ENCODE assay signal across 12 cellular contexts in the genomic region with DNA sequence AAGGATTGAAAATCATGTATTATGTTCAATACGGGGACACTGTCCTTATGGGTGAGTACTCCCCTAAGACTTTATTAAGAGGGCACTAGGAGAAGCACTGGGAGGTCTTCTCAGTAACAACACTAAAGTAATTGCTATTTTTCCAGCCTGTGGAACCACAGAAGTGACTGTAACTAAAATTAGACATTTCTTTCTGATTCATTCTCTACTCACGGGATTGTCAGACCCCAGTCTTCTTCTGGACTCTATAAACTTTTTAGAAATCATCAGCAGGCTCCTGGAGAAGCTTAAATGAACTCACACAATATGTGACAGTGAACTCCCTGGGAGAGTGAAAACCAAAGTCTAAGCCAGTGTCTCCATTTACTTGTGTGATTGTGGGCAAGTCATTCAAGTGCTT. TPM values are rescaled to one million over a fixed set of nuclear protein-coding genes. Genes with fewer than 3 reads are reported as not detected.
DNase-seq lines count a peak whose midpoint lies in the region; ATAC-seq and TF ChIP-seq lines count a peak whose summit lies in the region.
"Had no signal": no experiment of that assay in that cellular context is flagged by ENCODE, and none has a peak within 500 bp of the region (broad histone marks: within the 10 kb centered on the region; RNA-seq: fewer than 3 reads in every experiment).

No MANE protein-coding gene starts in this region.

- H3K4me1 ChIP-seq in OCI-LY3 (ENCODE audit: low read length) (peaks cover 35% of the 10 kb centered on the region), smooth muscle cell (ENCODE audit: low read depth) (no peaks in the 10 kb centered on the region)

- H3K9ac ChIP-seq in OCI-LY3 (ENCODE audit: low read length) (peak overlapping the region; percentile 39; the same call in 1 of the 2 replicates), smooth muscle cell (ENCODE audit: low read depth) (no peak overlapping the region)

- peak overlapping the region; percentile 85 for H3K4me2 ChIP-seq in OCI-LY3 (ENCODE audit: low read length)
- peak overlapping the region; percentile 41 for H3K4me2 ChIP-seq in smooth muscle cell

- WGBS in smooth muscle cell (ENCODE audit: low lambda C conversion rate) = 40% methylated on average over 2 of the region's 2 CpGs

- no peaks in the 10 kb centered on the region for H3K36me3 ChIP-seq in OCI-LY3 (replicated peaks; ENCODE audit: low read depth, low read length)
- no peaks in the 10 kb centered on the region for H3K36me3 ChIP-seq in smooth muscle cell (ENCODE audit: low read depth)

- peaks cover 4% of the 10 kb centered on the region for H3F3A ChIP-seq in smooth muscle cell (ENCODE audit: low read depth)

- no peaks in the 10 kb centered on the region for H3K9me3 ChIP-seq in OCI-LY3 (ENCODE audit: insufficient read depth, low read length)
- H3K9me3 ChIP-seq in smooth muscle cell (replicated peaks; ENCODE audit: low read depth) = no peaks in the 10 kb centered on the region
- H3K9me3 ChIP-seq: gastroesophageal sphincter had no signal

- H3K27ac ChIP-seq in OCI-LY3 (ENCODE audit: low read length) = peak overlapping the region; percentile 3; the same call in 1 of the 2 replicates
- peak overlapping the region; percentile 42 for H3K27ac ChIP-seq in smooth muscle cell (ENCODE audit: low read depth)
- H3K27ac ChIP-seq: gastroesophageal sphincter had no signal

- H4K20me1 ChIP-seq in OCI-LY3 (ENCODE audit: insufficient read depth, low read length) = no peaks in the 10 kb centered on the region
- H4K20me1 ChIP-seq in smooth muscle cell (ENCODE audit: low read depth) = no peaks in the 10 kb centered on the region

- H2AFZ ChIP-seq in OCI-LY3 (ENCODE audit: low read depth, low read length) = 0 out of 2 replicates have a peak overlapping the region, but pooled peaks have one; percentile 27
- H2AFZ ChIP-seq in smooth muscle cell (ENCODE audit: low read depth) = no peak overlapping the region

- DNase-seq in smooth muscle cell (lab: John Stamatoyannopoulos, UW; ENCODE audit: unreplicated experiment) (no peak), NCI-H1417 (lab: John Stamatoyannopoulos, UW) (no peak), NCI-H69 (lab: John Stamatoyannopoulos, UW) (no peak), NCI-H1694 (lab: John Stamatoyannopoulos, UW) (no peak)
- DNase-seq: Calu3; effector memory CD8-positive, alpha-beta T cell; NCI-H1436; NCI-H748 treated with DMSO at 0.1 percent for 48 hours had no signal

- H3K4me3 ChIP-seq in OCI-LY3 (ENCODE audit: low read length) = peak overlapping the region; percentile 64
- H3K4me3 ChIP-seq in smooth muscle cell = no peak overlapping the region
- H3K4me3 ChIP-seq: gastroesophageal sphincter had no signal

- H3K27me3 ChIP-seq in OCI-LY3 (ENCODE audit: low read depth, low read length) = peaks cover 19% of the 10 kb centered on the region; the same call in 1 of the 2 replicates
- no peaks in the 10 kb centered on the region for H3K27me3 ChIP-seq in smooth muscle cell (ENCODE audit: low read depth)
- H3K27me3 ChIP-seq: gastroesophageal sphincter had no signal

- H3K79me2 ChIP-seq in OCI-LY3 (ENCODE audit: low read length) (no peaks in the 10 kb centered on the region), smooth muscle cell (ENCODE audit: low read depth) (no peaks in the 10 kb centered on the region)

- TF ChIP-seq CTCF in OCI-LY3 (IDR thresholded peaks at IDR 0.05; ENCODE audit: low read depth, low read length) (no peak), smooth muscle cell (IDR thresholded peaks at IDR 0.05; ENCODE audit: borderline replicate concordance, insufficient read depth, poor library complexity, severe bottlenecking) (no peak)

- peak; percentile 12 for ATAC-seq in GM19351 (IDR thresholded peaks at IDR 0.05; ENCODE audit: unreplicated experiment)
- ATAC-seq in HG02938 (IDR thresholded peaks at IDR 0.05; ENCODE audit: unreplicated experiment) = peak; percentile 8

RNA-seq across cellular contexts. Expression of a gene that starts 14.5 kb away (rescaled TPM):
- total RNA-seq in smooth muscle cell = 16.0 and 27.7 TPM in 2 replicates
- polyA plus RNA-seq in smooth muscle cell = 4.2 and 6.9 TPM in 2 replicates
